ENCODE assay signal across 8 cellular contexts in the genomic region with DNA sequence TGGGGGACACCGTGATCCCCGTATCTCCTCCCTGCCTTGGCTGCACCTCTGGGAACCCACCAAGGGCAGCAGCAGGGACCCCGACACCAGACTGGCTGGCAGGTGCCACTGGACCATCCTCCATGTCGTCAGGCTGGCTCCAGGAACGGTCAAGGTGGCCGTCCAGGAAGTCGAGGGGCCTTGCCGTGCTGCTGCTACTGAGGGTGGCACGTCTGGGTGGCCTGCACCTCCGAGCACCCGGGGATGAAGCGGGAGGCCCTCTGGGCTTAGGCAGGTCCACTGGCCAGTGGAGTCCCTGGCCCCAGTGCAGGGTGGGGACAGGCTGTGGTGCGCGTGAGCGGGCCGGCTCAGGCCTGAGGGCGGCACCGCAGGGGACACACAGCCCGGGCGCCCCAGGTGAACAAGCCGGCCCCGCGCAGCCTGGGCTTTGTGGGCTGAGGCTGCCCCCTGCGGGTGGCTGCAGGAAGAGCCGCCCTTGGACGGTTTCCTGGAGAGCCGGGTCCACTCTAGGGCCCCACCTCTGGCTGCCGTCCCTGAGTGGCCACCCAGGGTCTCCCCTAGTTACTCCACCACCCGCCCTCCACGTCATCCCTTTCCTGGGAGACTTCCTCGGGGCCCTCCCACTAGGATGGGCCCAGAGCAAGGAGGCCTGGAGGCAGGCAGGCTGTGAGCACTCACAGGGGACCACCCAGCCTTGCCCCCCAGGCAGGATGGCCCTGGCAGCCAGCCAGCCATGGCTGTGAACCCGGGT. TPM values are rescaled to one million over a fixed set of nuclear protein-coding genes. Genes with fewer than 3 reads are reported as not detected.
DNase-seq lines count a peak whose midpoint lies in the region; ATAC-seq and TF ChIP-seq lines count a peak whose summit lies in the region.

No MANE protein-coding gene starts in this region.

- WGBS in lung, 2 donors: 26 to 30% methylated on average over 26 to 32 of the region's 32 CpGs

- H3K36me3 Mint-ChIP-seq in activated CD4-positive, alpha-beta T cell treated with anti-CD3 and anti-CD28 coated beads, Interleukin-2, amount 10 ng/mL, durations not matched to agents 24 days and 14 days (ENCODE audit: low read depth): no peaks in the 10 kb centered on the region

- H3K9me3 Mint-ChIP-seq in activated CD4-positive, alpha-beta T cell treated with anti-CD3 and anti-CD28 coated beads, Interleukin-2, amount 10 ng/mL, durations not matched to agents 24 days and 14 days: no peaks in the 10 kb centered on the region

- peaks cover 0 to 8% of the 10 kb centered on the region in 2 donors for H3K4me1 ChIP-seq in lung (ENCODE audit: control insufficient read depth in 2 of 2, insufficient read depth in 2 of 2, low read length in 2 of 2)

- intact Hi-C loops in activated CD4-positive, alpha-beta T cell treated with anti-CD3 and anti-CD28 coated beads, Interleukin-2, amount 10 ng/mL, durations not matched to agents 24 days and 14 days (cut with micrococcal nuclease): loop anchor here (1.0 kb wide), 1 partner anchor 84 kb away; no protein-coding TSS in a partner anchor

- H3K4me3 ChIP-seq in lung: no peak overlapping the region

- no peaks in the 10 kb centered on the region for H3K27me3 ChIP-seq in lung (ENCODE audit: control insufficient read depth, insufficient read depth)

- H3K27me3 Mint-ChIP-seq in activated CD4-positive, alpha-beta T cell treated with anti-CD3 and anti-CD28 coated beads, Interleukin-2, amount 10 ng/mL, durations not matched to agents 24 days and 14 days: no peaks in the 10 kb centered on the region

- no peaks in the 10 kb centered on the region for H3K4me1 Mint-ChIP-seq in activated CD4-positive, alpha-beta T cell treated with anti-CD3 and anti-CD28 coated beads, Interleukin-2, amount 10 ng/mL, durations not matched to agents 24 days and 14 days

- TF ChIP-seq CTCF in lung (IDR thresholded peaks at IDR 0.05; ENCODE audit: control extremely low read depth, extremely low read depth): peak; percentile 68

- no peak overlapping the region for H3K27ac Mint-ChIP-seq in activated CD4-positive, alpha-beta T cell treated with anti-CD3 and anti-CD28 coated beads, Interleukin-2, amount 10 ng/mL, durations not matched to agents 24 days and 14 days

- DNase-seq in EH (ENCODE audit: low read depth) (peak; percentile 64), KBM-7 (peak; percentile 58), dedifferentiated amniotic fluid mesenchymal stem cell (ENCODE audit: extremely low spot score) (peak; percentile 32), lung (ENCODE audit: low spot score) (peak; percentile 59)
- DNase-seq in activated CD4-positive, alpha-beta T cell treated with anti-CD3 and anti-CD28 coated beads, Interleukin-2, amount 10 ng/mL, durations not matched to agents 24 days and 14 days: peak; percentile 91
- peak; percentile 51 for DNase-seq in stimulated activated CD8-positive, alpha-beta memory T cell treated with anti-CD3 and anti-CD28 coated beads, Interleukin-4, amount 100 ng/mL, for 24 hours (ENCODE audit: low read depth)

- H3K36me3 ChIP-seq in lung (ENCODE audit: control insufficient read depth in 2 of 2, insufficient read depth in 2 of 2, low read length in 2 of 2): no peaks in the 10 kb centered on the region

- no peaks in the 10 kb centered on the region for H3K9me3 ChIP-seq in lung (ENCODE audit: control insufficient read depth in 2 of 2, insufficient read depth in 1 of 2, low read length in 1 of 2)

- ATAC-seq in lung (ENCODE audit: insufficient read depth, low FRiP score) (peak; percentile 58), HG02840 (IDR thresholded peaks at IDR 0.05; ENCODE audit: low FRiP score, unreplicated experiment) (no peak), GM21619 (IDR thresholded peaks at IDR 0.05; ENCODE audit: unreplicated experiment) (no peak)

- in situ Hi-C loops in KBM-7 (cut with MboI; ENCODE audit: low pct_unique_long_range_greater_than_20kb, low sequenced_read_pairs): no loop called here

- H3K4me3 Mint-ChIP-seq in activated CD4-positive, alpha-beta T cell treated with anti-CD3 and anti-CD28 coated beads, Interleukin-2, amount 10 ng/mL, durations not matched to agents 24 days and 14 days: no peak overlapping the region

- H3K27ac ChIP-seq in lung (ENCODE audit: low read depth in 1 of 2, low read length in 1 of 2): no peak overlapping the region

RNA-seq across cellular contexts. Expression of a gene that starts 42.8 kb away (rescaled TPM):
- total RNA-seq in activated CD4-positive, alpha-beta T cell treated with anti-CD3 and anti-CD28 coated beads, Interleukin-2, amount 10 ng/mL, durations not matched to agents 24 days and 14 days: 106 and 118 TPM in 2 replicates
- 10 to 100 TPM; 21.2 to 44.0 TPM for total RNA-seq in lung
- 10 to 100 TPM; 25.3 to 31.9 TPM for polyA plus RNA-seq in lung

Comparison
In these comparisons a context has a peak if more than half of its experiments do, and no peak if none do; other contexts are left out.
1. DNase-seq: peak in every context shown above with its lines; median percentile 91 in activated CD4-positive, alpha-beta T cell treated with anti-CD3 and anti-CD28 coated beads, Interleukin-2, amount 10 ng/mL, durations not matched to agents 24 days and 14 days; 64 in EH; 59 in lung; 58 in KBM-7; 51 in stimulated activated CD8-positive, alpha-beta memory T cell treated with anti-CD3 and anti-CD28 coated beads, Interleukin-4, amount 100 ng/mL, for 24 hours; 32 in dedifferentiated amniotic fluid mesenchymal stem cell.